In the genomic region with DNA sequence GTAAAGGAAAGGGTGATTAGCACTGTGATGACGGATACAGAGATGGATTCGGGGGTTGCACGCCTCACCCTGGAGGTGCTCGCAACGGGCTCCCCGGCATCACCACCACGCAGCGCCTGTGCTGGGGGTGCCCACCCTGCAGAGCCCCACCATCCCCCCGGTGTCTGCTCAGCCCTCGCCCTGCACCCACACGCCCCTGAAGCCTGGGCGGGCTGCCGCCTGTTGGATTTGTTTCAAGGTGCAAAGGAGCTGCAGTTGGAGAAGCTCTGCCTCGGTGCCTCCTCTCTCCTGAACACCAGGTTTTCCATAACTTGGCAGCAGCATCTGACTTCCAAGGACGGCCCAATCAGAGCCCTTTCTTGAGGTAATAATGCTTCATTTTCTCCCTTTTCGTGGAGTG, we compare ENCODE assay signal across 22 cellular contexts.
"Had no signal": no experiment of that assay in that cellular context is flagged by ENCODE, and none has a peak within 500 bp of the region (broad histone marks: within the 10 kb centered on the region; RNA-seq: fewer than 3 reads in every experiment).

No MANE protein-coding gene starts in this region.

- H3K27ac ChIP-seq: brain microvascular endothelial cell, epithelial cell of prostate, VCaP had no signal

- H3K36me3 ChIP-seq: brain microvascular endothelial cell had no signal

- H3K36me3 Mint-ChIP-seq: activated naive CD4-positive, alpha-beta T cell treated with anti-CD3 and anti-CD28 coated beads, Interleukin-2, amount 10 ng/mL, durations not matched to agents 7 days and 5 days; activated naive CD4-positive, alpha-beta T cell treated with anti-CD3 and anti-CD28 coated beads, Interleukin-2, amount 50 U/mL, for 72 hours; activated naive CD8-positive, alpha-beta T cell treated with anti-CD3 and anti-CD28 coated beads, Interleukin-2, amount 10 ng/mL, durations not matched to agents 7 days and 5 days had no signal

- DNase-seq: activated CD4-positive, alpha-beta memory T cell treated with anti-CD3 and anti-CD28 coated beads, Interleukin-2, amount 10 ng/mL, durations not matched to agents 7 days and 5 days; activated CD4-positive, alpha-beta T cell treated with anti-CD3 and anti-CD28 coated beads for 1 hour; activated CD4-positive, alpha-beta T cell treated with anti-CD3 and anti-CD28 coated beads for 4 hours; activated CD4-positive, alpha-beta T cell treated with anti-CD3 and anti-CD28 coated beads, Interleukin-2, amount 10 ng/mL, durations not matched to agents 7 days and 5 days; activated CD4-positive, alpha-beta T cell treated with anti-CD3 and anti-CD28 coated beads, Interleukin-2, amount 50 U/mL, for 4 hours; activated CD8-positive, alpha-beta memory T cell treated with anti-CD3 and anti-CD28 coated beads, Interleukin-2, amount 50 U/mL, for 48 hours; activated gamma-delta T cell; activated naive CD4-positive, alpha-beta T cell; activated naive CD4-positive, alpha-beta T cell treated with anti-CD3 and anti-CD28 coated beads, Interleukin-2, amount 10 ng/mL, durations not matched to agents 7 days and 5 days; activated naive CD8-positive, alpha-beta T cell treated with anti-CD3 and anti-CD28 coated beads, Interleukin-2, amount 10 ng/mL, durations not matched to agents 7 days and 5 days; activated T-cell treated with anti-CD3 and anti-CD28 coated beads for 4 hours; activated T-cell treated with anti-CD3 and anti-CD28 coated beads, Interleukin-2, amount 50 U/mL, for 24 hours; activated T-cell treated with anti-CD3 and anti-CD28 coated beads, Interleukin-2, amount 50 U/mL, for 72 hours; brain microvascular endothelial cell; effector CD8-positive, alpha-beta T cell; foreskin fibroblast; glutamatergic neuron; T-helper 2 cell had no signal

- H3K27ac Mint-ChIP-seq: activated CD4-positive, alpha-beta memory T cell treated with anti-CD3 and anti-CD28 coated beads, Interleukin-2, amount 10 ng/mL, durations not matched to agents 7 days and 5 days; activated CD4-positive, alpha-beta T cell treated with anti-CD3 and anti-CD28 coated beads, Interleukin-2, amount 10 ng/mL, durations not matched to agents 7 days and 5 days; activated naive CD4-positive, alpha-beta T cell treated with anti-CD3 and anti-CD28 coated beads, Interleukin-2, amount 10 ng/mL, durations not matched to agents 7 days and 5 days; activated naive CD4-positive, alpha-beta T cell treated with anti-CD3 and anti-CD28 coated beads, Interleukin-2, amount 50 U/mL, for 72 hours; activated naive CD8-positive, alpha-beta T cell treated with anti-CD3 and anti-CD28 coated beads, Interleukin-2, amount 10 ng/mL, durations not matched to agents 7 days and 5 days; activated T-cell treated with anti-CD3 and anti-CD28 coated beads, Interleukin-2, amount 50 U/mL, for 24 hours; activated T-cell treated with anti-CD3 and anti-CD28 coated beads, Interleukin-2, amount 50 U/mL, for 72 hours; WTC11 had no signal

- H3K27me3 Mint-ChIP-seq: activated CD4-positive, alpha-beta memory T cell treated with anti-CD3 and anti-CD28 coated beads, Interleukin-2, amount 10 ng/mL, durations not matched to agents 7 days and 5 days; activated CD4-positive, alpha-beta T cell treated with anti-CD3 and anti-CD28 coated beads, Interleukin-2, amount 10 ng/mL, durations not matched to agents 7 days and 5 days; activated naive CD4-positive, alpha-beta T cell treated with anti-CD3 and anti-CD28 coated beads, Interleukin-2, amount 10 ng/mL, durations not matched to agents 7 days and 5 days; activated naive CD8-positive, alpha-beta T cell treated with anti-CD3 and anti-CD28 coated beads, Interleukin-2, amount 10 ng/mL, durations not matched to agents 7 days and 5 days had no signal

- H3K4me3 Mint-ChIP-seq: activated CD4-positive, alpha-beta memory T cell treated with anti-CD3 and anti-CD28 coated beads, Interleukin-2, amount 10 ng/mL, durations not matched to agents 7 days and 5 days; activated CD4-positive, alpha-beta T cell treated with anti-CD3 and anti-CD28 coated beads, Interleukin-2, amount 10 ng/mL, durations not matched to agents 7 days and 5 days; activated naive CD4-positive, alpha-beta T cell treated with anti-CD3 and anti-CD28 coated beads, Interleukin-2, amount 10 ng/mL, durations not matched to agents 7 days and 5 days; activated naive CD8-positive, alpha-beta T cell treated with anti-CD3 and anti-CD28 coated beads, Interleukin-2, amount 10 ng/mL, durations not matched to agents 7 days and 5 days; activated T-cell treated with anti-CD3 and anti-CD28 coated beads, Interleukin-2, amount 50 U/mL, for 24 hours; activated T-cell treated with anti-CD3 and anti-CD28 coated beads, Interleukin-2, amount 50 U/mL, for 72 hours; WTC11 had no signal

- H3K4me1 Mint-ChIP-seq: activated CD4-positive, alpha-beta memory T cell treated with anti-CD3 and anti-CD28 coated beads, Interleukin-2, amount 10 ng/mL, durations not matched to agents 7 days and 5 days; activated CD4-positive, alpha-beta T cell treated with anti-CD3 and anti-CD28 coated beads, Interleukin-2, amount 10 ng/mL, durations not matched to agents 7 days and 5 days; activated naive CD4-positive, alpha-beta T cell treated with anti-CD3 and anti-CD28 coated beads, Interleukin-2, amount 10 ng/mL, durations not matched to agents 7 days and 5 days; activated naive CD8-positive, alpha-beta T cell treated with anti-CD3 and anti-CD28 coated beads, Interleukin-2, amount 10 ng/mL, durations not matched to agents 7 days and 5 days had no signal

- H3K27me3 ChIP-seq: brain microvascular endothelial cell had no signal

- H3K9me3 Mint-ChIP-seq: activated CD4-positive, alpha-beta T cell treated with anti-CD3 and anti-CD28 coated beads, Interleukin-2, amount 10 ng/mL, durations not matched to agents 7 days and 5 days; activated naive CD4-positive, alpha-beta T cell treated with anti-CD3 and anti-CD28 coated beads, Interleukin-2, amount 10 ng/mL, durations not matched to agents 7 days and 5 days; activated naive CD4-positive, alpha-beta T cell treated with anti-CD3 and anti-CD28 coated beads, Interleukin-2, amount 50 U/mL, for 72 hours; activated naive CD8-positive, alpha-beta T cell treated with anti-CD3 and anti-CD28 coated beads, Interleukin-2, amount 10 ng/mL, durations not matched to agents 7 days and 5 days; activated T-cell treated with anti-CD3 and anti-CD28 coated beads, Interleukin-2, amount 50 U/mL, for 24 hours; activated T-cell treated with anti-CD3 and anti-CD28 coated beads, Interleukin-2, amount 50 U/mL, for 72 hours had no signal
